In the genomic region with DNA sequence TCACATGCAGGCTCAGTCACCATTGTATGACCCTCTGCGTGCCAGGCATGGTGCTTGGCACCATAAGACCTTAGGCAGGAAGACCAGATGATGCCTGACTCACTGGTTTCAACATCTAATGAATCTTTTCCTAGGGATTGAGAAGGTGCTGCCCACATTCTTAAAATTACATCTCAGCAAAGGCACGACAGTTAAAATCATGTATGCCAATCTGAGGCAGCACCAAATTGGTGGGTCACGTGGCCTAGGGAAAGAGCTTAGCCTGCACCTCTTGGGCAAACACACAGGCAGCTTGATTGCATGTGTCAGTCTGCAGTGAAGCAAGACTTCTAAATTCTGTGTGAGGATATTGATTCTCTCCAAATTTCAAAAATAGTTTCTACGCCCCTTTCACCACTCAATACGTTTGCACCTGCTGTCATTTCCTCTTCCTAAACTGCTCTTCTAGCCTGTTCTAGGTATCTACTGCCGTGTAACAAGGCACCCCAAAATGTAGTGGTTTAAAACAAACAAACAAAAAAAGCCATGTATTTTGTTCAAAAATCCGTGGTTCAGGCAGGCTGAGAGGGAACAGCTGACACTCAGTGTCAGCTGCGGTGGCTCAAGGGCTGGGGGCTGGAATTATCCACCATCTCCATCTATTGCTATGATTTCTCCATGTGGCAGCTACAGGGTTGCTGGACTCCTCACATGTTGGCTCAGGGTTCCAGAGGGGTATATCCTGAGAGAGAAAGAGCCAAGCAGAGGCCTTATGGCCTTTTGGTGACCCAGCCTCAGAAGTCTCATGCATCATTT, we compare ENCODE assay signal across 1 cellular context.
TF ChIP-seq lines count a peak whose summit lies in the region.

No MANE protein-coding gene starts in this region.

TF ChIP-seq in HepG2, 621 proteins besides CTCF, POLR2A, EP300 and RAD21:
- TF ChIP-seq, protein P1, sequence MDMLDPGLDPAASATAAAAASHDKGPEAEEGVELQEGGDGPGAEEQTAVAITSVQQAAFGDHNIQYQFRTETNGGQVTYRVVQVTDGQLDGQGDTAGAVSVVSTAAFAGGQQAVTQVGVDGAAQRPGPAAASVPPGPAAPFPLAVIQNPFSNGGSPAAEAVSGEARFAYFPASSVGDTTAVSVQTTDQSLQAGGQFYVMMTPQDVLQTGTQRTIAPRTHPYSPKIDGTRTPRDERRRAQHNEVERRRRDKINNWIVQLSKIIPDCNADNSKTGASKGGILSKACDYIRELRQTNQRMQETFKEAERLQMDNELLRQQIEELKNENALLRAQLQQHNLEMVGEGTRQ (IDR thresholded peaks at IDR 0.05; ENCODE audit: low read depth, low read length), result 0 out of 2 replicates have a peak, but pooled peaks have one; percentile 19
- TF ChIP-seq, protein P1 (CRISPR knock-in tag; IDR thresholded peaks at IDR 0.05; ENCODE audit: borderline replicate concordance), result no peak; the same call in 1 of the 2 replicates
- no peak for TF ChIP-seq IKZF4 (CRISPR knock-in tag; IDR thresholded peaks at IDR 0.05; ENCODE audit: borderline replicate concordance, low read depth, not compliant biosample characterization)
- TF ChIP-seq ZNF615 (CRISPR knock-in tag; IDR thresholded peaks at IDR 0.05; ENCODE audit: borderline replicate concordance), result no peak
